In genomic region chr9:123343428-123344272, GRCh38 we compare ENCODE assay signal across 10 cellular contexts. TPM values are rescaled to one million over a fixed set of nuclear protein-coding genes. Genes with fewer than 3 reads are reported as not detected.
A peak's percentile ranks its signal among the peaks of the same experiment; 100 is the strongest.
DNase-seq lines count a peak whose midpoint lies in the region; ATAC-seq, FAIRE-seq and TF ChIP-seq lines count a peak whose summit lies in the region.
"Had no signal": no experiment of that assay in that cellular context is flagged by ENCODE, and none has a peak within 500 bp of the region (broad histone marks: within the 10 kb centered on the region; RNA-seq: fewer than 3 reads in every experiment).

No MANE protein-coding gene starts in this region.

- CTCF ChIA-PET in K562 (lab: Yijun Ruan, JAX; ENCODE audit: low intra/inter-chr PET ratio) = interaction anchor here (1.0 kb wide), 1 partner anchor 262 kb away, joined by 4 read pairs; no protein-coding TSS in a partner anchor

- peak overlapping the region; percentile 81 for H3K4me2 ChIP-seq in K562 (ENCODE audit: insufficient read depth, low read length)
- H3K4me2 ChIP-seq: A549 had no signal

- H3K4me1 Mint-ChIP-seq in activated naive CD8-positive, alpha-beta T cell treated with anti-CD3 and anti-CD28 coated beads, Interleukin-2, amount 50 U/mL, for 24 hours = peaks cover 46% of the 10 kb centered on the region
- peaks cover 37% of the 10 kb centered on the region for H3K4me1 Mint-ChIP-seq in activated naive CD8-positive, alpha-beta T cell treated with anti-CD3 and anti-CD28 coated beads for 36 hours
- peaks cover 22% of the 10 kb centered on the region for H3K4me1 Mint-ChIP-seq in CD14-positive monocyte

- H3K9me3 Mint-ChIP-seq in activated naive CD8-positive, alpha-beta T cell treated with anti-CD3 and anti-CD28 coated beads, Interleukin-2, amount 50 U/mL, for 24 hours = no peaks in the 10 kb centered on the region
- no peaks in the 10 kb centered on the region for H3K9me3 Mint-ChIP-seq in activated naive CD8-positive, alpha-beta T cell treated with anti-CD3 and anti-CD28 coated beads for 36 hours
- H3K9me3 Mint-ChIP-seq in CD14-positive monocyte = peaks cover 0 to 1% (median 0%) of the 10 kb centered on the region in 7 donors

- H4K20me1 ChIP-seq in K562 (replicated peaks; ENCODE audit: control insufficient read depth, insufficient read depth, low read length) = no peaks in the 10 kb centered on the region

- no TSS peak for BruUV-seq in K562 (replicated peaks; lab: Mats Ljungman, UMichigan)

- no peaks in the 10 kb centered on the region for H3K27me3 Mint-ChIP-seq in activated naive CD8-positive, alpha-beta T cell treated with anti-CD3 and anti-CD28 coated beads, Interleukin-2, amount 50 U/mL, for 24 hours
- H3K27me3 Mint-ChIP-seq in activated naive CD8-positive, alpha-beta T cell treated with anti-CD3 and anti-CD28 coated beads for 36 hours = no peaks in the 10 kb centered on the region
- H3K27me3 Mint-ChIP-seq in CD14-positive monocyte (ENCODE audit: low read depth in 3 of 3) = peaks cover 13 to 21% (median 18%) of the 10 kb centered on the region in 3 donors

- WGBS in K562 (ENCODE audit: insufficient coverage, low coverage, missing lambda C conversion rate) = 31% methylated on average over 14 of the region's 14 CpGs
- WGBS in thyroid gland, 2 donors = 32 to 58% methylated on average over 9 to 13 of the region's 14 CpGs

- no peaks in the 10 kb centered on the region for H3K9me1 ChIP-seq in K562 (ENCODE audit: control insufficient read depth, insufficient read depth, low read length)

- TF ChIP-seq EP300 in K562 (IDR thresholded peaks at IDR 0.05; ENCODE audit: low read length) = no peak; the same call in 1 of the 2 replicates

- H3K9ac ChIP-seq in K562 (ENCODE audit: insufficient read depth in 1 of 2, low read depth in 2 of 2, low read length in 2 of 2) = peak overlapping the region; percentile 58 to 86

- peak; percentile 15 to 23; a peak in 2 of 4 replicates for TF ChIP-seq RAD21 in K562 (CRISPR knock-in tag; conservative IDR thresholded peaks at IDR 0.05 in 1 of 2, IDR thresholded peaks at IDR 0.05 in 1 of 2)

- POLR2A ChIA-PET in K562 (lab: Yijun Ruan, JAX) = no interaction called here

- H3K4me3 ChIP-seq in K562 (no peak overlapping the region), thyroid gland (replicated peaks in 1 of 3) (no peak overlapping the region), foreskin fibroblast (ENCODE audit: low read depth in 1 of 2, low read length in 2 of 2) (no peak overlapping the region)
- H3K4me3 ChIP-seq: A549 had no signal

- intact Hi-C loops in K562 (cut with micrococcal nuclease) (loop anchor here (2.0 kb wide), 2 partner anchors 39 to 75 kb away; partner anchors contain the start of gene STRBP), thyroid gland (cut with DNase I) (loop anchor here (10.0 kb wide), 1 partner anchor 259 kb away; no protein-coding TSS in a partner anchor), CD14-positive monocyte (cut with micrococcal nuclease) (loop anchor here (5.0 to 10.0 kb wide), 2 partner anchors 69 to 76 kb away; partner anchors contain the start of gene STRBP (in 1 of the 2))

- H3K4me3 Mint-ChIP-seq in activated naive CD8-positive, alpha-beta T cell treated with anti-CD3 and anti-CD28 coated beads, Interleukin-2, amount 50 U/mL, for 24 hours = no peak overlapping the region
- H3K4me3 Mint-ChIP-seq in activated naive CD8-positive, alpha-beta T cell treated with anti-CD3 and anti-CD28 coated beads for 36 hours = no peak overlapping the region
- no peak overlapping the region for H3K4me3 Mint-ChIP-seq in CD14-positive monocyte

- H3K27ac ChIP-seq in K562 (ENCODE audit: extremely low read depth, low read depth, low read length) (peak overlapping the region; percentile 76), thyroid gland (peak overlapping the region; percentile 29 to 73 (median 30))
- H3K27ac ChIP-seq: A549 had no signal

- in situ Hi-C loops in K562 (cut with MboI) = loop anchor here (10.0 kb wide), 1 partner anchor 519 kb away; the partner anchor contains the start of gene PDCL

- no peaks in the 10 kb centered on the region for H3K79me2 ChIP-seq in K562 (ENCODE audit: control insufficient read depth, insufficient read depth, low read length)

- no peaks in the 10 kb centered on the region for H3K9me3 ChIP-seq in K562 (replicated peaks; ENCODE audit: control insufficient read depth, insufficient read depth, low read depth, low read length)
- no peaks in the 10 kb centered on the region for H3K9me3 ChIP-seq in thyroid gland
- H3K9me3 ChIP-seq: A549 had no signal

- H3K36me3 ChIP-seq in K562 (ENCODE audit: control insufficient read depth, insufficient read depth, low read length) (no peaks in the 10 kb centered on the region), thyroid gland (no peaks in the 10 kb centered on the region)

- no peak for ATAC-seq in activated naive CD8-positive, alpha-beta T cell treated with anti-CD3 and anti-CD28 coated beads, Interleukin-2, amount 50 U/mL, for 24 hours
- peak; percentile 23 for ATAC-seq in HG03108 (IDR thresholded peaks at IDR 0.05; ENCODE audit: unreplicated experiment)
- ATAC-seq in K562 = peak; percentile 74
- ATAC-seq: A549, Panc1 had no signal

- peak; percentile 86 for FAIRE-seq in K562 (lab: Jason Lieb, UNC)
- FAIRE-seq: A549 had no signal

- no peak for DNase-seq in activated naive CD8-positive, alpha-beta T cell treated with anti-CD3 and anti-CD28 coated beads, Interleukin-2, amount 50 U/mL, for 24 hours
- no peak for DNase-seq in activated naive CD8-positive, alpha-beta T cell treated with anti-CD3 and anti-CD28 coated beads for 36 hours
- DNase-seq in K562 (ENCODE audit: extremely low read depth in 1 of 4, low spot score in 3 of 4) (peak; percentile 71 to 84 (median 74)), thyroid gland (peak; percentile 57 to 66), foreskin fibroblast (no peak), CD14-positive monocyte (ENCODE audit: low spot score) (no peak), superior temporal gyrus (ENCODE audit: extremely low spot score) (no peak)

- H3K27ac Mint-ChIP-seq in activated naive CD8-positive, alpha-beta T cell treated with anti-CD3 and anti-CD28 coated beads, Interleukin-2, amount 50 U/mL, for 24 hours = peak overlapping the region; percentile 5
- H3K27ac Mint-ChIP-seq in activated naive CD8-positive, alpha-beta T cell treated with anti-CD3 and anti-CD28 coated beads for 36 hours = no peak overlapping the region
- H3K27ac Mint-ChIP-seq in CD14-positive monocyte = peak overlapping the region in 1 of 7 donors; percentile 12

- H3K36me3 Mint-ChIP-seq in activated naive CD8-positive, alpha-beta T cell treated with anti-CD3 and anti-CD28 coated beads, Interleukin-2, amount 50 U/mL, for 24 hours (ENCODE audit: low read depth) = no peaks in the 10 kb centered on the region
- H3K36me3 Mint-ChIP-seq in activated naive CD8-positive, alpha-beta T cell treated with anti-CD3 and anti-CD28 coated beads for 36 hours = no peaks in the 10 kb centered on the region
- peaks cover 0 to 2% of the 10 kb centered on the region in 2 donors for H3K36me3 Mint-ChIP-seq in CD14-positive monocyte

- peak overlapping the region; percentile 93 for H2AFZ ChIP-seq in K562 (ENCODE audit: low read depth, low read length)

- H3K4me1 ChIP-seq in K562 (replicated peaks in 1 of 2; ENCODE audit: control insufficient read depth in 2 of 2, insufficient read depth in 2 of 2, low read length in 2 of 2) (peaks cover 43 to 56% of the 10 kb centered on the region in 2 experiments), thyroid gland (peaks cover 14 to 37% of the 10 kb centered on the region in 2 donors)
- H3K4me1 ChIP-seq: A549 had no signal

- TF ChIP-seq CTCF in K562 (IDR thresholded peaks at IDR 0.05 in 2 of 3, conservative IDR thresholded peaks at IDR 0.05 in 1 of 3; ENCODE audit: insufficient read depth in 2 of 3, low read depth in 1 of 3, low read length in 3 of 3) (no peak), thyroid gland (IDR thresholded peaks at IDR 0.05) (no peak), foreskin fibroblast (IDR thresholded peaks at IDR 0.05; ENCODE audit: low read depth, low read length) (no peak), CD14-positive monocyte (IDR thresholded peaks at IDR 0.05) (no peak)

- TF ChIP-seq POLR2A in K562 (conservative IDR thresholded peaks at IDR 0.05) (peak; percentile 62), thyroid gland (IDR thresholded peaks at IDR 0.05) (no peak)

- no peaks in the 10 kb centered on the region for H3K27me3 ChIP-seq in K562 (ENCODE audit: control insufficient read depth in 2 of 2, insufficient read depth in 2 of 2, low read length in 2 of 2)
- no peaks in the 10 kb centered on the region for H3K27me3 ChIP-seq in thyroid gland

TF ChIP-seq in K562, 482 proteins besides CTCF, POLR2A, EP300 and RAD21 (continues in another document):
- no peak for TF ChIP-seq MAFF (IDR thresholded peaks at IDR 0.05; ENCODE audit: low read length)
- TF ChIP-seq PTTG1 (tag; IDR thresholded peaks at IDR 0.05; ENCODE audit: low read depth) = no peak
- no peak for TF ChIP-seq ESRRA (IDR thresholded peaks at IDR 0.05; ENCODE audit: borderline replicate concordance, low read depth)

RNA-seq across cellular contexts. Expression of gene CRB2, which starts 12.3 kb away (rescaled TPM):
- under 1 TPM; 0.06 to 0.10 TPM for total RNA-seq in activated naive CD8-positive, alpha-beta T cell treated with anti-CD3 and anti-CD28 coated beads for 36 hours
- total RNA-seq in K562 (2011; cell fraction: chromatin; rRNA removed; ENCODE audit: low replicate concordance) = 0.67 and 3.0 TPM in 2 replicates
- 2.5 and 3.2 TPM in 2 replicates for total RNA-seq in K562 (2011; cell fraction: nucleolus; rRNA removed)
- 0.76 and 0.88 TPM in 2 replicates for total RNA-seq in K562 (2011; cell fraction: nucleoplasm; rRNA removed)
- 0.53 and 0.64 TPM in 2 replicates for total RNA-seq in K562 (2014; rRNA removed)
- 0.13 and 0.18 TPM in 2 replicates for total RNA-seq in K562 (2014; rRNA removed; fragmentation: Illumina TruSeq; extraction: Trizol)
- total RNA-seq in K562 (2015; rRNA removed; fragmentation: Illumina TruSeq; extraction: Trizol) = 0.25 and 0.38 TPM in 2 replicates
- total RNA-seq in K562 (2021) = 1.2 and 1.3 TPM in 2 replicates
- 0.18 and 0.28 TPM in 2 replicates for polyA plus RNA-seq in K562 (2011; rRNA removed)
- polyA plus RNA-seq in K562 (2011; cell fraction: cytosol; rRNA removed) = 0.19 and 0.67 TPM in 2 replicates
- 1.3 and 2.9 TPM in 2 replicates for polyA plus RNA-seq in K562 (2011; cell fraction: nucleus; rRNA removed)
- 0.25 and 0.68 TPM in 2 replicates for polyA plus RNA-seq in K562 (2012)
- polyA plus RNA-seq in K562 (2014; fragmentation: Illumina TruSeq; extraction: Trizol) = 0.13 and 0.29 TPM in 2 replicates
- not detected for polyA plus RNA-seq in K562 (2014; fragmentation: Nextera tagmentation; extraction: Ambion mirVana)
- polyA plus RNA-seq in K562 (2014; rRNA removed) = 0.43 and 0.44 TPM in 2 replicates
- 0.24 and 0.91 TPM in 2 replicates for polyA minus RNA-seq in K562 (2011; rRNA and poly(A)+ RNA removed)
- polyA minus RNA-seq in K562 (2011; cell fraction: cytosol; rRNA and poly(A)+ RNA removed) = 1.3 and 2.3 TPM in 2 replicates
- polyA minus RNA-seq in K562 (2011; cell fraction: nucleus; rRNA and poly(A)+ RNA removed) = 1.1 and 1.2 TPM in 2 replicates
- under 1 TPM in 1 of 4 donors, not detected in 3; 0.11 TPM for total RNA-seq in thyroid gland
- polyA plus RNA-seq in CD14-positive monocyte = not detected

Comparison
In these comparisons a context has a peak if more than half of its experiments do, and no peak if none do; other contexts are left out.
1. DNase-seq: peak in K562 (4 of 4) and thyroid gland (2 of 2); none in activated naive CD8-positive, alpha-beta T cell treated with anti-CD3 and anti-CD28 coated beads, Interleukin-2, amount 50 U/mL, for 24 hours (single experiment), activated naive CD8-positive, alpha-beta T cell treated with anti-CD3 and anti-CD28 coated beads for 36 hours (single experiment), foreskin fibroblast (0 of 2), CD14-positive monocyte (single experiment) and superior temporal gyrus (single experiment).